Comparison of ENCODE assay signal across 24 cellular contexts in the genomic region with DNA sequence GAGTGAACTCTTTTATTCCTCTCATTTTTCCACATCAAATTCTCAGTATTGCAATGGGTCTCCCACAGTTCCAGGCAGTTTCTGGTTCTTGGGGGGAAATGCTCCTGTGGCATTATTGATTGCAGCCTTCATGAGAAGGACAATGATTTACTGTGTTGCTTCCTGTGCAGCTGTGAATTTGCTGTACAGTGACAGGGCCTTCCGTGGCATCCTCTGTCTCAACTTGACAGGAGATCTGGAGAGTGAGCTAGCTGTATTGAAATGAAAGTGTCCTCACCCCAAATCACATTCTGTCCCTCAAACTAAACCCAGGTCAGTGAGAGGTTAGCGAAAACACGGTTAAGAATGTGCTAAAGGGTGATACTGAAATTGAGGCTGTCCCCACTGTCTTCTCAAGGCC.
DNase-seq lines count a peak whose midpoint lies in the region; ATAC-seq and TF ChIP-seq lines count a peak whose summit lies in the region.
"Had no signal": no experiment of that assay in that cellular context is flagged by ENCODE, and none has a peak within 500 bp of the region (broad histone marks: within the 10 kb centered on the region; RNA-seq: fewer than 3 reads in every experiment).

No MANE protein-coding gene starts in this region.

- no peak for TF ChIP-seq CTCF in GM06990 (IDR thresholded peaks at IDR 0.05; ENCODE audit: insufficient read depth, low read length, poor library complexity, severe bottlenecking)

- intact Hi-C loops in CD4-positive, alpha-beta memory T cell (cut with micrococcal nuclease): no loop called here

- no peak overlapping the region for H3K27ac ChIP-seq in CD4-positive, alpha-beta memory T cell (ENCODE audit: low read depth, low read length)
- H3K27ac ChIP-seq: A549, C4-2B, coronary artery, epithelial cell of prostate, gastroesophageal sphincter, left lung, neutrophil had no signal

- no peaks in the 10 kb centered on the region for H3K36me3 Mint-ChIP-seq in CD4-positive, alpha-beta memory T cell
- H3K36me3 Mint-ChIP-seq: activated naive CD4-positive, alpha-beta T cell treated with anti-CD3 and anti-CD28 coated beads, Interleukin-2, amount 10 ng/mL, durations not matched to agents 7 days and 5 days had no signal

- no peaks in the 10 kb centered on the region for H3K4me1 Mint-ChIP-seq in CD4-positive, alpha-beta memory T cell
- H3K4me1 Mint-ChIP-seq: activated naive CD4-positive, alpha-beta T cell treated with anti-CD3 and anti-CD28 coated beads, Interleukin-2, amount 10 ng/mL, durations not matched to agents 7 days and 5 days had no signal

- H3K36me3 ChIP-seq in GM06990 (ENCODE audit: control insufficient read depth, insufficient read depth, low read length) (no peaks in the 10 kb centered on the region), MG63 (no peaks in the 10 kb centered on the region)
- H3K36me3 ChIP-seq in CD4-positive, alpha-beta memory T cell (ENCODE audit: insufficient read depth, low read length): no peaks in the 10 kb centered on the region
- H3K36me3 ChIP-seq: gastroesophageal sphincter, left lung, neutrophil had no signal

- CTCF ChIA-PET in CD4-positive, alpha-beta memory T cell (lab: Charles Lee; ENCODE audit: partially characterized antibody): no interaction called here

- DNase-seq in GM06990 (ENCODE audit: extremely low read depth, insufficient read length): peak; percentile 11
- peak; percentile 74 for DNase-seq in NCI-H69 (lab: John Stamatoyannopoulos, UW)
- DNase-seq in MG63: no peak
- DNase-seq in CD4-positive, alpha-beta memory T cell: no peak
- no peak for DNase-seq in Kasumi-1 (lab: John Stamatoyannopoulos, UW)
- no peak for DNase-seq in NCI-H524 (lab: John Stamatoyannopoulos, UW)
- DNase-seq: activated CD4-positive, alpha-beta T cell treated with anti-CD3 and anti-CD28 coated beads, Interleukin-2, amount 50 U/mL, for 48 hours; activated naive CD4-positive, alpha-beta T cell treated with anti-CD3 and anti-CD28 coated beads, Interleukin-2, amount 10 ng/mL, durations not matched to agents 7 days and 5 days; activated T-cell treated with anti-CD3 and anti-CD28 coated beads, Interleukin-2, amount 50 U/mL, for 1 hour; DMS53; H9; Karpas-422; left lung; NCI-H1105 treated with DMSO at 0.1 percent for 48 hours; NCI-H345; stimulated activated naive CD8-positive, alpha-beta T cell treated with anti-CD3 and anti-CD28 coated beads, Interleukin-15, Interleukin-2, amounts not matched to agents 100 U/mL and 50 U/mL, for 24 hours had no signal

- no peak overlapping the region for H3K4me3 Mint-ChIP-seq in CD4-positive, alpha-beta memory T cell
- H3K4me3 Mint-ChIP-seq: activated naive CD4-positive, alpha-beta T cell treated with anti-CD3 and anti-CD28 coated beads, Interleukin-2, amount 10 ng/mL, durations not matched to agents 7 days and 5 days; H9 had no signal

- H3K4me3 ChIP-seq in GM06990 (replicated peaks; ENCODE audit: low read depth, low read length): no peak overlapping the region
- H3K4me3 ChIP-seq in MG63: no peak overlapping the region
- no peak overlapping the region for H3K4me3 ChIP-seq in CD4-positive, alpha-beta memory T cell (ENCODE audit: low read length in 2 of 2)
- H3K4me3 ChIP-seq: A549, coronary artery, gastroesophageal sphincter, left lung had no signal

- H3K4me1 ChIP-seq in CD4-positive, alpha-beta memory T cell (ENCODE audit: insufficient read depth, low read length): no peaks in the 10 kb centered on the region
- H3K4me1 ChIP-seq: A549, gastroesophageal sphincter, left lung had no signal

- no peaks in the 10 kb centered on the region for H3K27me3 ChIP-seq in GM06990 (replicated peaks; ENCODE audit: control insufficient read depth, insufficient read depth, low read length)
- no peaks in the 10 kb centered on the region for H3K27me3 ChIP-seq in MG63
- no peaks in the 10 kb centered on the region for H3K27me3 ChIP-seq in CD4-positive, alpha-beta memory T cell (ENCODE audit: insufficient read depth, low read length)
- H3K27me3 ChIP-seq: gastroesophageal sphincter, left lung, neutrophil had no signal

- no peak overlapping the region for H3K27ac Mint-ChIP-seq in CD4-positive, alpha-beta memory T cell
- H3K27ac Mint-ChIP-seq: activated naive CD4-positive, alpha-beta T cell treated with anti-CD3 and anti-CD28 coated beads, Interleukin-2, amount 10 ng/mL, durations not matched to agents 7 days and 5 days had no signal

- H3K27me3 Mint-ChIP-seq in CD4-positive, alpha-beta memory T cell: peaks cover 0 to 2% of the 10 kb centered on the region in 2 donors
- H3K27me3 Mint-ChIP-seq: activated naive CD4-positive, alpha-beta T cell treated with anti-CD3 and anti-CD28 coated beads, Interleukin-2, amount 10 ng/mL, durations not matched to agents 7 days and 5 days had no signal

- no peaks in the 10 kb centered on the region for H3K9me3 ChIP-seq in MG63
- no peaks in the 10 kb centered on the region for H3K9me3 ChIP-seq in CD4-positive, alpha-beta memory T cell (ENCODE audit: control insufficient read depth in 1 of 2, low read length in 2 of 2)
- H3K9me3 ChIP-seq: A549, gastroesophageal sphincter, left lung, neutrophil had no signal

- no peaks in the 10 kb centered on the region for H3K9me3 Mint-ChIP-seq in CD4-positive, alpha-beta memory T cell
- H3K9me3 Mint-ChIP-seq: activated naive CD4-positive, alpha-beta T cell treated with anti-CD3 and anti-CD28 coated beads, Interleukin-2, amount 10 ng/mL, durations not matched to agents 7 days and 5 days; H9 had no signal

- ATAC-seq in GM19452 (IDR thresholded peaks at IDR 0.05; ENCODE audit: unreplicated experiment) (peak; percentile 50), HG03108 (IDR thresholded peaks at IDR 0.05; ENCODE audit: unreplicated experiment) (peak; percentile 43)
- ATAC-seq: A549; gastroesophageal sphincter; left lung; stimulated activated naive CD8-positive, alpha-beta T cell treated with anti-CD3 and anti-CD28 coated beads, Interleukin-15, Interleukin-2, amounts not matched to agents 100 U/mL and 50 U/mL, for 24 hours had no signal

- POLR2A ChIA-PET in CD4-positive, alpha-beta memory T cell (lab: Charles Lee; ENCODE audit: partially characterized antibody): no interaction called here

Comparison
In these comparisons a context has a peak if more than half of its experiments do, and no peak if none do; other contexts are left out.
1. DNase-seq: peak in GM06990 (single experiment) and NCI-H69 (single experiment); none in MG63 (single experiment), CD4-positive, alpha-beta memory T cell (0 of 5), Kasumi-1 (0 of 2) and NCI-H524 (0 of 2).